ENCODE assay signal across 8 cellular contexts in genomic region chr11:73142128-73142377, GRCh38. TPM values are rescaled to one million over a fixed set of nuclear protein-coding genes. Genes with fewer than 3 reads are reported as not detected.
DNase-seq lines count a peak whose midpoint lies in the region; TF ChIP-seq lines count a peak whose summit lies in the region.

FCHSD2 (minus strand) TSS chr11:73142318; CDS start chr11:73141877, 441 bp downstream.

- peak within 1 kb of the TSS; percentile 80 for H3K9ac ChIP-seq in KMS-11

- H2AFZ ChIP-seq in KMS-11 (ENCODE audit: low read depth), result peak within 1 kb of the TSS; percentile 81

- in situ Hi-C loops in GM13977 (cut with MboI; ENCODE audit: low pct_unique_long_range_greater_than_20kb, low sequenced_read_pairs, unreplicated experiment), result no loop called here

- H3K36me3 ChIP-seq in KMS-11 (ENCODE audit: insufficient read depth) (no peaks in the 10 kb centered on the region), vagina (no peaks in the 10 kb centered on the region)

- no peaks in the 10 kb centered on the region for H3K9me3 ChIP-seq in mononuclear cell (ENCODE audit: low read depth, low read length)
- no peaks in the 10 kb centered on the region for H3K9me3 ChIP-seq in vagina

- H3K4me2 ChIP-seq in KMS-11, result peak within 1 kb of the TSS; percentile 81

- peaks cover 36% of the 10 kb centered on the region for H3K36me3 Mint-ChIP-seq in dendritic cell treated with granulocyte-macrophage colony-stimulating factor and Interleukin-4, amounts not matched to agents 40 ng/mL and 50 ng/mL, for 4 days (ENCODE audit: low read depth)

- no peaks in the 10 kb centered on the region for H3K27me3 Mint-ChIP-seq in dendritic cell treated with granulocyte-macrophage colony-stimulating factor and Interleukin-4, amounts not matched to agents 40 ng/mL and 50 ng/mL, for 4 days

- H3K27ac Mint-ChIP-seq in dendritic cell treated with granulocyte-macrophage colony-stimulating factor and Interleukin-4, amounts not matched to agents 40 ng/mL and 50 ng/mL, for 4 days, result peak within 1 kb of the TSS; percentile 89

- H3K79me2 ChIP-seq in KMS-11 (ENCODE audit: insufficient read depth, low read depth), result peaks cover 33% of the 10 kb centered on the region; the same call in 1 of the 2 replicates

- no peaks in the 10 kb centered on the region for H4K20me1 ChIP-seq in KMS-11 (ENCODE audit: insufficient read depth)

- H3K9me3 Mint-ChIP-seq in dendritic cell treated with granulocyte-macrophage colony-stimulating factor and Interleukin-4, amounts not matched to agents 40 ng/mL and 50 ng/mL, for 4 days, result no peaks in the 10 kb centered on the region

- H3K4me3 ChIP-seq in KMS-11 (IDR thresholded peaks at IDR 0.05; ENCODE audit: insufficient read depth, low read depth, low read length) (no peak within 1 kb of the TSS), mononuclear cell (ENCODE audit: low read length) (peak within 1 kb of the TSS; percentile 88), vagina (peak within 1 kb of the TSS; percentile 79 to 94)

- intact Hi-C loops in dendritic cell treated with granulocyte-macrophage colony-stimulating factor and Interleukin-4, amounts not matched to agents 40 ng/mL and 50 ng/mL, for 4 days (cut with micrococcal nuclease), result loop anchor here (2.0 to 5.0 kb wide), 2 partner anchors 15 to 35 kb away; no protein-coding TSS in a partner anchor
- intact Hi-C loops in vagina (cut with DNase I), result loop anchor here (10.0 kb wide), 1 partner anchor 307 kb away; no protein-coding TSS in a partner anchor

- H3K27me3 ChIP-seq in KMS-11 (ENCODE audit: insufficient read depth, low read depth) (no peaks in the 10 kb centered on the region), mononuclear cell (ENCODE audit: insufficient read depth, low read length) (no peaks in the 10 kb centered on the region), vagina (no peaks in the 10 kb centered on the region)

- TF ChIP-seq POLR2A in vagina (IDR thresholded peaks at IDR 0.05), result peak in 1 of 2 donors; percentile 19

- TF ChIP-seq CTCF in C4-2B (conservative IDR thresholded peaks at IDR 0.05) (no peak), KMS-11 (conservative IDR thresholded peaks at IDR 0.05; ENCODE audit: low read depth, low read length) (no peak), vagina (IDR thresholded peaks at IDR 0.05) (no peak), GM13977 (IDR thresholded peaks at IDR 0.05; ENCODE audit: extremely low read depth, insufficient read depth, missing control alignments) (no peak)

- peak within 1 kb of the TSS; percentile 100 for H3K4me3 Mint-ChIP-seq in dendritic cell treated with granulocyte-macrophage colony-stimulating factor and Interleukin-4, amounts not matched to agents 40 ng/mL and 50 ng/mL, for 4 days

- H3K27ac ChIP-seq in C4-2B (peak within 1 kb of the TSS; percentile 76), KMS-11 (peak within 1 kb of the TSS; percentile 98), vagina (peak within 1 kb of the TSS; percentile 97)

- DNase-seq in vagina (ENCODE audit: extremely low spot score in 2 of 2) (no peak), GM13977 (ENCODE audit: low spot score) (no peak), iPS-NIHi7 (ENCODE audit: extremely low spot score) (no peak)
- no peak for DNase-seq in activated CD4-positive, CD25-positive, alpha-beta regulatory T cell treated with anti-CD3 and anti-CD28 coated beads, Interleukin-2, amount 50 U/mL, for 72 hours

- peaks cover 49% of the 10 kb centered on the region for H3K4me1 ChIP-seq in KMS-11 (ENCODE audit: low read depth, poor library complexity, severe bottlenecking)
- H3K4me1 ChIP-seq in mononuclear cell (ENCODE audit: insufficient read depth, low read length), result peaks cover 67% of the 10 kb centered on the region
- H3K4me1 ChIP-seq in vagina, result peaks cover 24% of the 10 kb centered on the region

- peaks cover 45% of the 10 kb centered on the region for H3K4me1 Mint-ChIP-seq in dendritic cell treated with granulocyte-macrophage colony-stimulating factor and Interleukin-4, amounts not matched to agents 40 ng/mL and 50 ng/mL, for 4 days (ENCODE audit: low read depth)

RNA-seq across cellular contexts. Expression of gene FCHSD2, which starts in this region (rescaled TPM):
- 28.2 TPM for total RNA-seq in mononuclear cell
- total RNA-seq in vagina, result 15.7 TPM
